In the genomic region with DNA sequence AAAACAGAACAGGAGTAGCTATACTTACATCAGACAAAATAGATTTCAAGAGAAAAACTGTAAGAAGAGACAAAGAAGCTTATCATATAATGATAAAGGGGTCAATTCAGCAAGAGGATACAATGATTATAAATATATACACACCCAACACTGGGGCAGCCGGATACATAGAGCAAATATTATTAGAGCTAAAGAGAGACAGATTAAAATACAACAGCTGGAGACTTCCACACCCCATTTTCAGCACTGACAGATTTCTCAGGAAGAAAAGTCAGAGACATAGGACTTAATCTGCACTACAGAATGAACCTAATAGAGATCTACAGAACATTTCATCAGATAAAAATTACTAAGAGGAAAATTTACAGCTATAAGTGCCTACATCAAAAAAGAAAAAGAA, we compare ENCODE assay signal across 16 cellular contexts.
"Had no signal": no experiment of that assay in that cellular context is flagged by ENCODE, and none has a peak within 500 bp of the region (broad histone marks: within the 10 kb centered on the region; RNA-seq: fewer than 3 reads in every experiment).

No MANE protein-coding gene starts in this region.

- H3K9me3 ChIP-seq: gastroesophageal sphincter, left lung, mucosa of descending colon had no signal

- H3K4me3 Mint-ChIP-seq: activated CD4-positive, alpha-beta memory T cell treated with anti-CD3 and anti-CD28 coated beads for 36 hours; activated CD8-positive, alpha-beta memory T cell treated with anti-CD3 and anti-CD28 coated beads, Interleukin-2, amount 10 ng/mL, durations not matched to agents 7 days and 5 days; memory B cell; natural killer cell; T-cell had no signal

- H3K27me3 Mint-ChIP-seq: activated CD4-positive, alpha-beta memory T cell treated with anti-CD3 and anti-CD28 coated beads for 36 hours; activated CD8-positive, alpha-beta memory T cell treated with anti-CD3 and anti-CD28 coated beads, Interleukin-2, amount 10 ng/mL, durations not matched to agents 7 days and 5 days; memory B cell; T-cell had no signal

- H3K27ac Mint-ChIP-seq: activated CD4-positive, alpha-beta memory T cell treated with anti-CD3 and anti-CD28 coated beads for 36 hours; activated CD8-positive, alpha-beta memory T cell treated with anti-CD3 and anti-CD28 coated beads, Interleukin-2, amount 10 ng/mL, durations not matched to agents 7 days and 5 days; T-cell had no signal

- H3K4me1 ChIP-seq: left lung had no signal

- H3K9me3 Mint-ChIP-seq: activated CD4-positive, alpha-beta memory T cell treated with anti-CD3 and anti-CD28 coated beads for 36 hours; memory B cell; natural killer cell; T-cell had no signal

- H3K4me3 ChIP-seq: gastroesophageal sphincter, left lung, mucosa of descending colon, SK-N-MC had no signal

- H3K27ac ChIP-seq: left lung, SK-N-MC, WERI-Rb-1 had no signal

- H3K27me3 ChIP-seq: gastroesophageal sphincter, left lung had no signal

- DNase-seq: activated CD4-positive, alpha-beta memory T cell treated with anti-CD3 and anti-CD28 coated beads for 36 hours; activated CD8-positive, alpha-beta memory T cell treated with anti-CD3 and anti-CD28 coated beads, Interleukin-2, amount 10 ng/mL, durations not matched to agents 7 days and 5 days; activated naive CD4-positive, alpha-beta T cell; activated T-cell treated with anti-CD3 and anti-CD28 coated beads, Interleukin-2, amount 50 U/mL, for 48 hours; hippocampal formation; left lung; mucosa of descending colon; natural killer cell; posterior cingulate gyrus; stimulated activated naive CD8-positive, alpha-beta T cell treated with anti-CD3 and anti-CD28 coated beads, Interleukin-15, Interleukin-2, amounts not matched to agents 100 U/mL and 50 U/mL, for 24 hours; T-cell; trophoblast cell; WERI-Rb-1 had no signal

- H3K4me1 Mint-ChIP-seq: memory B cell had no signal

- ATAC-seq: activated CD8-positive, alpha-beta memory T cell treated with anti-CD3 and anti-CD28 coated beads, Interleukin-2, amount 10 ng/mL, durations not matched to agents 7 days and 5 days; gastroesophageal sphincter; left lung; mucosa of descending colon; natural killer cell; stimulated activated naive CD8-positive, alpha-beta T cell treated with anti-CD3 and anti-CD28 coated beads, Interleukin-15, Interleukin-2, amounts not matched to agents 100 U/mL and 50 U/mL, for 24 hours; T-cell had no signal
